8 cellular contexts compared by ENCODE assay signal in the genomic region with DNA sequence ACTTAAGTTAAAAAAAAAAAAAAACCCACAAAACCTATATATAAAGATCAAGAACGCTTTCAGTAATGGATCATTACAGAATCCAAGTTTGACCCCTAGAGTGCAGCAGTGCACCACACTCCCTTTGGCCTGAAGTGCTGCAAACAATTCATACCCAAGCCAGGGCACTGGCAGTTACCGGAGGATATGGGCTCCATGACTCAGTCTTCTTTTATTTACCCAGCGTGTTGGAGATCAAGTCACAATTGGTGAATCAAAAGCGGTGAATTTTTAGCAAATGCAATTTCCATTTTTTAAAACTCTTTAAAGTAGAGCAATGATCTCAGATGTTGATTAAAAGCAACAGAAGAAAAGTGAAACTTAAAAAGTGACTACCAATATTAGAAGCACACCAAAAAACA. TPM values are rescaled to one million over a fixed set of nuclear protein-coding genes. Genes with fewer than 3 reads are reported as not detected.
DNase-seq lines count a peak whose midpoint lies in the region; ATAC-seq and TF ChIP-seq lines count a peak whose summit lies in the region.

No MANE protein-coding gene starts in this region.

- H3K27me3 Mint-ChIP-seq in T-helper 2 cell treated with Interferon-gamma antibody and Interleukin-4, amounts not matched to agents 5 μg/mL and 100 μg/mL, for 36 hours (ENCODE audit: low read depth): no peaks in the 10 kb centered on the region

- ATAC-seq in GM21515 (IDR thresholded peaks at IDR 0.05; ENCODE audit: unreplicated experiment): peak; percentile 74
- peak; percentile 99 for ATAC-seq in left ventricle myocardium superior
- ATAC-seq in HG03025 (IDR thresholded peaks at IDR 0.05; ENCODE audit: low FRiP score, unreplicated experiment): no peak

- peaks cover 26% of the 10 kb centered on the region for H3K4me1 ChIP-seq in BLaER1

- H3K9ac ChIP-seq in BLaER1: no peak overlapping the region

- H3K27ac Mint-ChIP-seq in T-helper 2 cell treated with Interferon-gamma antibody and Interleukin-4, amounts not matched to agents 5 μg/mL and 100 μg/mL, for 36 hours: peak overlapping the region; percentile 71

- H3K27me3 ChIP-seq in BLaER1: no peaks in the 10 kb centered on the region

- peak overlapping the region; percentile 64 for H3K4me2 ChIP-seq in BLaER1

- peaks cover 19% of the 10 kb centered on the region for H3K4me1 Mint-ChIP-seq in T-helper 2 cell treated with Interferon-gamma antibody and Interleukin-4, amounts not matched to agents 5 μg/mL and 100 μg/mL, for 36 hours (ENCODE audit: low read depth)

- H3K4me3 Mint-ChIP-seq in T-helper 2 cell treated with Interferon-gamma antibody and Interleukin-4, amounts not matched to agents 5 μg/mL and 100 μg/mL, for 36 hours: peak overlapping the region; percentile 75

- peaks cover 19% of the 10 kb centered on the region for H3K36me3 Mint-ChIP-seq in T-helper 2 cell treated with Interferon-gamma antibody and Interleukin-4, amounts not matched to agents 5 μg/mL and 100 μg/mL, for 36 hours (ENCODE audit: low read depth)

- H4K20me1 ChIP-seq in BLaER1: no peaks in the 10 kb centered on the region

- H3K27ac ChIP-seq in BLaER1: no peak overlapping the region
- peak overlapping the region; percentile 84 for H3K27ac ChIP-seq in angular gyrus (ENCODE audit: low read depth, low read length)

- H3K9me3 Mint-ChIP-seq in T-helper 2 cell treated with Interferon-gamma antibody and Interleukin-4, amounts not matched to agents 5 μg/mL and 100 μg/mL, for 36 hours: no peaks in the 10 kb centered on the region

- peak; percentile 50 for DNase-seq in NCI-H146 treated with DMSO at 0.1 percent for 48 hours (lab: John Stamatoyannopoulos, UW; ENCODE audit: unreplicated experiment)
- DNase-seq in T-helper 2 cell treated with Interferon-gamma antibody and Interleukin-4, amounts not matched to agents 5 μg/mL and 100 μg/mL, for 36 hours (ENCODE audit: low spot score): peak; percentile 73
- peak; percentile 65 for DNase-seq in left ventricle myocardium superior
- peak; percentile 54 for DNase-seq in retinal pigment epithelial cell (ENCODE audit: low read depth)

- no peaks in the 10 kb centered on the region for H3K9me3 ChIP-seq in BLaER1

- intact Hi-C loops in left ventricle myocardium superior (cut with micrococcal nuclease): loop anchor here (1.0 to 10.0 kb wide), 2 partner anchors 79 to 239 kb away; no protein-coding TSS in a partner anchor

- peak; percentile 75 for TF ChIP-seq CTCF in retinal pigment epithelial cell (conservative IDR thresholded peaks at IDR 0.05; ENCODE audit: low read depth, low read length)

- H3K4me3 ChIP-seq in BLaER1 (no peak overlapping the region), retinal pigment epithelial cell (ENCODE audit: low read length) (no peak overlapping the region)

- H3K36me3 ChIP-seq in BLaER1: peaks cover 18% of the 10 kb centered on the region

RNA-seq across cellular contexts. Expression of gene ZNF652, which starts 46.5 kb away (rescaled TPM):
- 19.2 TPM for total RNA-seq in left ventricle myocardium superior
